In genomic region chr3:97863025-97863424, GRCh38 we compare ENCODE assay signal across 20 cellular contexts. TPM values are rescaled to one million over a fixed set of nuclear protein-coding genes. Genes with fewer than 3 reads are reported as not detected.
DNase-seq lines count a peak whose midpoint lies in the region; ATAC-seq, FAIRE-seq and TF ChIP-seq lines count a peak whose summit lies in the region.
"Had no signal": no experiment of that assay in that cellular context is flagged by ENCODE, and none has a peak within 500 bp of the region (broad histone marks: within the 10 kb centered on the region; RNA-seq: fewer than 3 reads in every experiment).

No MANE protein-coding gene starts in this region.

- ATAC-seq in pancreas (no peak), mucosa of descending colon (no peak)
- ATAC-seq: activated CD8-positive, alpha-beta T cell treated with anti-CD3 and anti-CD28 coated beads for 36 hours had no signal

- 91 to 93% (median 92%) methylated on average over 1 of the region's 1 CpG for WGBS in ovary, 3 donors
- 90 to 93% methylated on average over 1 of the region's 1 CpG for WGBS in pancreas, 2 donors

- TF ChIP-seq EP300 in ovary (IDR thresholded peaks at IDR 0.05): no peak

- no peak for TF ChIP-seq POLR2A in ovary (IDR thresholded peaks at IDR 0.05)

- H3K9me3 ChIP-seq in osteoblast (ENCODE audit: low read depth, low read length): no peaks in the 10 kb centered on the region
- H3K9me3 ChIP-seq in ovary: no peaks in the 10 kb centered on the region
- no peaks in the 10 kb centered on the region for H3K9me3 ChIP-seq in pancreas
- no peaks in the 10 kb centered on the region for H3K9me3 ChIP-seq in mucosa of descending colon
- H3K9me3 ChIP-seq: BLaER1, MG63, prostate gland had no signal

- TF ChIP-seq CTCF in fibroblast of mammary gland (conservative IDR thresholded peaks at IDR 0.05; ENCODE audit: control insufficient read depth, insufficient read depth, low read depth, low read length): no peak
- TF ChIP-seq CTCF in osteoblast (IDR thresholded peaks at IDR 0.05; ENCODE audit: extremely low read depth, low read depth, low read length): no peak
- no peak for TF ChIP-seq CTCF in ovary (IDR thresholded peaks at IDR 0.05)
- no peak for TF ChIP-seq CTCF in pancreas (IDR thresholded peaks at IDR 0.05)
- no peak for TF ChIP-seq CTCF in mucosa of descending colon (IDR thresholded peaks at IDR 0.05)

- DNase-seq in GM03348 (ENCODE audit: low spot score) (peak; percentile 26), RCC 7860 (ENCODE audit: low spot score) (peak; percentile 65), fibroblast of mammary gland (ENCODE audit: low read depth) (peak; percentile 24), osteoblast (ENCODE audit: insufficient read length, low spot score, missing footprints) (peak; percentile 66), ovary (no peak), NCI-H1105 treated with DMSO at 0.1 percent for 48 hours (lab: John Stamatoyannopoulos, UW) (no peak), pancreas (no peak), mucosa of descending colon (no peak)
- DNase-seq: activated CD8-positive, alpha-beta T cell treated with anti-CD3 and anti-CD28 coated beads for 36 hours; activated T-cell treated with anti-CD3 and anti-CD28 coated beads, Interleukin-2, amount 50 U/mL, for 24 hours; brain microvascular endothelial cell; head of caudate nucleus; immature natural killer cell; MG63; SHP77 treated with DMSO at 0.1 percent for 48 hours; stimulated activated CD4-positive, alpha-beta T cell treated with anti-CD3 and anti-CD28 coated beads, Interleukin-12 subunit alpha, Interleukin-12 subunit beta, amount 100 ng/mL, for 4 hours; WERI-Rb-1 had no signal

- H2AFZ ChIP-seq in osteoblast (ENCODE audit: low read length): no peak overlapping the region

- H4K20me1 ChIP-seq in osteoblast (ENCODE audit: insufficient read depth, low read length): peaks cover 14% of the 10 kb centered on the region
- H4K20me1 ChIP-seq: BLaER1 had no signal

- intact Hi-C loops in ovary (cut with DNase I) (no loop called here), pancreas (cut with DNase I) (no loop called here), mucosa of descending colon (cut with DNase I, micrococcal nuclease) (no loop called here)

- no peak overlapping the region for H3K4me2 ChIP-seq in osteoblast (ENCODE audit: insufficient read depth, low read length)
- H3K4me2 ChIP-seq: BLaER1 had no signal

- H3K79me2 ChIP-seq in osteoblast (ENCODE audit: insufficient read depth, low read length): peaks cover 19% of the 10 kb centered on the region

- peak; percentile 88 for FAIRE-seq in RCC 7860 (lab: Jason Lieb, UNC)
- no peak for FAIRE-seq in pancreas (lab: Jason Lieb, UNC)

- no peaks in the 10 kb centered on the region for H3K36me3 ChIP-seq in osteoblast (ENCODE audit: insufficient read depth, low read length)
- H3K36me3 ChIP-seq in ovary: no peaks in the 10 kb centered on the region
- no peaks in the 10 kb centered on the region for H3K36me3 ChIP-seq in pancreas
- H3K36me3 ChIP-seq in mucosa of descending colon (ENCODE audit: low read depth): no peaks in the 10 kb centered on the region
- H3K36me3 ChIP-seq: BLaER1, brain microvascular endothelial cell, MG63, prostate gland had no signal

- H3K4me1 ChIP-seq in osteoblast (ENCODE audit: insufficient read depth, low read length) (peaks cover 4% of the 10 kb centered on the region), ovary (ENCODE audit: insufficient read depth) (no peaks in the 10 kb centered on the region), pancreas (peaks cover 0 to 4% (median 0%) of the 10 kb centered on the region in 3 donors), mucosa of descending colon (ENCODE audit: low read depth) (no peaks in the 10 kb centered on the region)
- H3K4me1 ChIP-seq: BLaER1, prostate gland had no signal

- no peak overlapping the region for H3K27ac ChIP-seq in osteoblast (ENCODE audit: low read depth, low read length)
- no peak overlapping the region for H3K27ac ChIP-seq in ovary
- H3K27ac ChIP-seq in pancreas: no peak overlapping the region
- H3K27ac ChIP-seq: BLaER1, brain microvascular endothelial cell, prostate gland, suprapubic skin, WERI-Rb-1 had no signal

- no peaks in the 10 kb centered on the region for H3K27me3 ChIP-seq in osteoblast (ENCODE audit: insufficient read depth, low read length)
- no peaks in the 10 kb centered on the region for H3K27me3 ChIP-seq in ovary
- H3K27me3 ChIP-seq in pancreas: no peaks in the 10 kb centered on the region
- H3K27me3 ChIP-seq: BLaER1, brain microvascular endothelial cell, MG63, suprapubic skin had no signal

- no peak overlapping the region for H3K4me3 ChIP-seq in fibroblast of mammary gland (ENCODE audit: control insufficient read depth, low read depth, low read length)
- H3K4me3 ChIP-seq in osteoblast (ENCODE audit: insufficient read depth, low read length): no peak overlapping the region
- no peak overlapping the region for H3K4me3 ChIP-seq in ovary
- H3K4me3 ChIP-seq in pancreas: no peak overlapping the region
- no peak overlapping the region for H3K4me3 ChIP-seq in mucosa of descending colon
- H3K4me3 ChIP-seq: BLaER1, MG63, prostate gland, suprapubic skin had no signal

RNA-seq across cellular contexts. Expression of gene CRYBG3, which starts 41.2 kb away (rescaled TPM):
- total RNA-seq in osteoblast: 18.9 and 20.3 TPM in 2 replicates
- 10 to 100 TPM; 11.0 to 16.1 (median 13.3) TPM for total RNA-seq in ovary
- 1 to 10 TPM; 5.8 to 9.1 TPM for polyA plus RNA-seq in ovary
- 10 to 100 TPM in 5 of 6 donors, 1 to 10 TPM in 1; 9.2 to 15.2 (median 10.5) TPM for total RNA-seq in pancreas
- 1 to 10 TPM; 3.1 to 5.4 TPM for polyA plus RNA-seq in pancreas
- total RNA-seq in mucosa of descending colon: 10 to 100 TPM; 13.6 to 71.6 (median 14.5) TPM

Comparison
In these comparisons a context has a peak if more than half of its experiments do, and no peak if none do; other contexts are left out.
1. DNase-seq: peak in GM03348 (single experiment), RCC 7860 (single experiment), fibroblast of mammary gland (single experiment) and osteoblast (single experiment); none in ovary (0 of 5), NCI-H1105 treated with DMSO at 0.1 percent for 48 hours (single experiment), pancreas (0 of 6) and mucosa of descending colon (0 of 3).